Comparison of ENCODE assay signal across 1 cellular context in the genomic region with DNA sequence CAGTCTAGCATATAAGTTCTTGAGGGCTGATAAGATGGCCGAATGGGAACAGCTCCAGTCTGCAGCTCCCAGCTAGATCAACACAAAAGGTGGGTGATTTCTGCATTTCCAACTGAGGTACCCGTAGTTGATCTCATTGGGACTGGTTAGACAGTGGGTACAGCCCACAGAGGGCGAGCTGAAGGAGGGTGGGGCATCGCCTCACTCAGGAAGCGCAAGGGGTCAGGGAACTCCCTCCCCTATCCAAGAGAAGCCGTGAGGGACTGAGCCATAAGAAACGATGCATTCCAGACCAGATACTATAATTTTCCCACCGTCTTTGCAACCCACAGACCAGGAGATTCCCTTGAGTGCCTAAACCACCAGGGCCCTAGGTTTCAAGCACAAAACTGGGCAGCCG.
TF ChIP-seq lines count a peak whose summit lies in the region.

No MANE protein-coding gene starts in this region.

TF ChIP-seq in WTC11, 78 proteins besides CTCF, POLR2A, EP300 and RAD21:
- TF ChIP-seq ZMAT4 (CRISPR knock-in tag; IDR thresholded peaks at IDR 0.05) = no peak
- TF ChIP-seq GTF2I (CRISPR knock-in tag; conservative IDR thresholded peaks at IDR 0.05) = no peak
- TF ChIP-seq ESRRA (CRISPR knock-in tag; IDR thresholded peaks at IDR 0.05; ENCODE audit: borderline replicate concordance) = no peak
